In genomic region chr10:60778978-60779668, GRCh38 we compare ENCODE assay signal across 8 cellular contexts. TPM values are rescaled to one million over a fixed set of nuclear protein-coding genes. Genes with fewer than 3 reads are reported as not detected.
DNase-seq lines count a peak whose midpoint lies in the region; ATAC-seq and TF ChIP-seq lines count a peak whose summit lies in the region.

No MANE protein-coding gene starts in this region.

- intact Hi-C loops in activated CD8-positive, alpha-beta T cell treated with anti-CD3 and anti-CD28 coated beads for 36 hours (cut with micrococcal nuclease): no loop called here
- intact Hi-C loops in transverse colon (cut with DNase I; ENCODE audit: low total_unique reads): no loop called here

- H3K27me3 Mint-ChIP-seq in activated CD8-positive, alpha-beta T cell treated with anti-CD3 and anti-CD28 coated beads for 36 hours: no peaks in the 10 kb centered on the region

- TF ChIP-seq CTCF in activated CD8-positive, alpha-beta T cell treated with anti-CD3 and anti-CD28 coated beads for 36 hours (IDR thresholded peaks at IDR 0.05): no peak
- no peak for TF ChIP-seq CTCF in kidney epithelial cell (IDR thresholded peaks at IDR 0.05; ENCODE audit: insufficient read depth, low read length, poor library complexity, severe bottlenecking)
- TF ChIP-seq CTCF in transverse colon (IDR thresholded peaks at IDR 0.05): no peak

- no peak for DNase-seq in activated CD8-positive, alpha-beta T cell treated with anti-CD3 and anti-CD28 coated beads for 36 hours
- no peak for DNase-seq in kidney epithelial cell (ENCODE audit: low read depth)
- no peak for DNase-seq in transverse colon
- DNase-seq in activated CD4-positive, alpha-beta T cell treated with anti-CD3 and anti-CD28 coated beads for 4 hours: no peak
- DNase-seq in EL: no peak

- H3K36me3 Mint-ChIP-seq in activated CD8-positive, alpha-beta T cell treated with anti-CD3 and anti-CD28 coated beads for 36 hours (ENCODE audit: low read depth): peaks cover 40% of the 10 kb centered on the region

- 1 to 2% methylated on average over 6 to 14 of the region's 14 CpGs for WGBS in transverse colon (ENCODE audit: low coverage in 1 of 2), 2 donors

- peak overlapping the region; percentile 40 for H2AFZ ChIP-seq in ACC112 (ENCODE audit: low read length, unreplicated experiment)

- H3K4me1 Mint-ChIP-seq in activated CD8-positive, alpha-beta T cell treated with anti-CD3 and anti-CD28 coated beads for 36 hours (ENCODE audit: low read depth): peaks cover 18% of the 10 kb centered on the region

- no peak for TF ChIP-seq EP300 in transverse colon (IDR thresholded peaks at IDR 0.05; ENCODE audit: low read depth)

- no peak for TF ChIP-seq POLR2A in transverse colon (IDR thresholded peaks at IDR 0.05)

- H3K79me2 ChIP-seq in ACC112 (ENCODE audit: control insufficient read depth, insufficient read depth, low read length, unreplicated experiment): peaks cover 58% of the 10 kb centered on the region

- in situ Hi-C loops in transverse colon (cut with MboI; ENCODE audit: low pct_ligation_motif_present in 1 of 4, low pct_unique_long_range_greater_than_20kb in 1 of 4, low sequenced_read_pairs in 3 of 4): no loop called here

- CTCF ChIA-PET in activated CD8-positive, alpha-beta T cell treated with anti-CD3 and anti-CD28 coated beads for 36 hours (lab: Charles Lee): interaction anchor here (1.1 to 1.8 kb wide), 2 partner anchors 9 to 10 kb away, joined by 3 to 10 read pairs; no protein-coding TSS in a partner anchor

- peak; percentile 10 for ATAC-seq in GM18858 (IDR thresholded peaks at IDR 0.05; ENCODE audit: unreplicated experiment)
- ATAC-seq in HG03159 (IDR thresholded peaks at IDR 0.05; ENCODE audit: unreplicated experiment): peak; percentile 13
- peak; percentile 6 for ATAC-seq in activated CD8-positive, alpha-beta T cell treated with anti-CD3 and anti-CD28 coated beads for 36 hours

- peak overlapping the region; percentile 96 for H3K27ac Mint-ChIP-seq in activated CD8-positive, alpha-beta T cell treated with anti-CD3 and anti-CD28 coated beads for 36 hours

- H3K27ac ChIP-seq in ACC112 (ENCODE audit: low read depth, low read length) (peak overlapping the region; percentile 76), transverse colon (peak overlapping the region; percentile 40 to 75 (median 49))

- no peaks in the 10 kb centered on the region for H3K36me3 ChIP-seq in ACC112 (ENCODE audit: insufficient read depth, low read length)
- no peaks in the 10 kb centered on the region for H3K36me3 ChIP-seq in kidney epithelial cell (ENCODE audit: control insufficient read depth, insufficient read depth, low read length)
- no peaks in the 10 kb centered on the region for H3K36me3 ChIP-seq in transverse colon

- peaks cover 31% of the 10 kb centered on the region for H3K4me1 ChIP-seq in ACC112 (ENCODE audit: control insufficient read depth, insufficient read depth, low read length, unreplicated experiment)
- peaks cover 0 to 40% (median 11%) of the 10 kb centered on the region in 4 donors for H3K4me1 ChIP-seq in transverse colon

- no peaks in the 10 kb centered on the region for H3K9me3 Mint-ChIP-seq in activated CD8-positive, alpha-beta T cell treated with anti-CD3 and anti-CD28 coated beads for 36 hours

- H3K4me3 Mint-ChIP-seq in activated CD8-positive, alpha-beta T cell treated with anti-CD3 and anti-CD28 coated beads for 36 hours: peak overlapping the region; percentile 98

- no peaks in the 10 kb centered on the region for H3K9me3 ChIP-seq in transverse colon

- POLR2A ChIA-PET in activated CD8-positive, alpha-beta T cell treated with anti-CD3 and anti-CD28 coated beads for 36 hours (lab: Charles Lee): interaction anchor here (1.1 to 1.7 kb wide), 2 partner anchors 9 to 1120 kb away, joined by 4 to 5 read pairs; no protein-coding TSS in a partner anchor

- H3K27me3 ChIP-seq in ACC112 (ENCODE audit: insufficient read depth, low read length) (no peaks in the 10 kb centered on the region), kidney epithelial cell (ENCODE audit: control insufficient read depth, insufficient read depth, low read length) (no peaks in the 10 kb centered on the region), transverse colon (no peaks in the 10 kb centered on the region)

- H3K4me3 ChIP-seq in ACC112 (ENCODE audit: low read depth, low read length) (peak overlapping the region; percentile 97), kidney epithelial cell (ENCODE audit: low read depth, low read length) (peak overlapping the region; percentile 47), transverse colon (peak overlapping the region; percentile 49 to 79 (median 61))

RNA-seq across cellular contexts. Expression of gene CDK1, which starts 0.8 kb away (rescaled TPM):
- 100 to 1,000 TPM; 108 to 112 TPM for total RNA-seq in activated CD8-positive, alpha-beta T cell treated with anti-CD3 and anti-CD28 coated beads for 36 hours
- total RNA-seq in kidney epithelial cell: 15.8 and 16.2 TPM in 2 replicates
- total RNA-seq in transverse colon: 1 to 10 TPM in 2 of 4 donors, under 1 TPM in 1, not detected in 1; 0.80 to 3.3 (median 2.9) TPM

Comparison
In these comparisons a context has a peak if more than half of its experiments do, and no peak if none do; other contexts are left out.
1. H3K4me3 ChIP-seq: peak in every context shown above with its lines; median percentile 97 in ACC112; 61 in transverse colon; 47 in kidney epithelial cell.